In genomic region chr13:36130168-36130541, GRCh38 we compare ENCODE assay signal across 9 cellular contexts. TPM values are rescaled to one million over a fixed set of nuclear protein-coding genes. Genes with fewer than 3 reads are reported as not detected.
DNase-seq lines count a peak whose midpoint lies in the region; ATAC-seq and TF ChIP-seq lines count a peak whose summit lies in the region.
"Had no signal": no experiment of that assay in that cellular context is flagged by ENCODE, and none has a peak within 500 bp of the region (broad histone marks: within the 10 kb centered on the region; RNA-seq: fewer than 3 reads in every experiment).

No MANE protein-coding gene starts in this region.

- H3K27me3 ChIP-seq in HAP-1 (ENCODE audit: low read depth) (no peaks in the 10 kb centered on the region), WERI-Rb-1 (ENCODE audit: insufficient read depth, low read depth, severe bottlenecking) (no peaks in the 10 kb centered on the region), right cardiac atrium (ENCODE audit: control insufficient read depth, insufficient read depth) (no peaks in the 10 kb centered on the region), sigmoid colon (no peaks in the 10 kb centered on the region)

- WGBS in right cardiac atrium = 30% methylated on average over 13 of the region's 13 CpGs
- 18 to 19% methylated on average over 13 of the region's 13 CpGs for WGBS in sigmoid colon, 2 donors

- TF ChIP-seq CTCF in WERI-Rb-1 (IDR thresholded peaks at IDR 0.05; ENCODE audit: low read depth, low read length) = no peak
- TF ChIP-seq CTCF in sigmoid colon (IDR thresholded peaks at IDR 0.05) = no peak

- intact Hi-C loops in right cardiac atrium (cut with DNase I) = no loop called here
- intact Hi-C loops in sigmoid colon (cut with DNase I) = no loop called here

- no peak for TF ChIP-seq POLR2A in sigmoid colon (IDR thresholded peaks at IDR 0.05)

- TF ChIP-seq EP300 in sigmoid colon (IDR thresholded peaks at IDR 0.05) = no peak

- in situ Hi-C loops in HAP-1 (cut with MboI; ENCODE audit: low sequenced_read_pairs) = no loop called here

- H3K9me3 ChIP-seq in HAP-1 (no peaks in the 10 kb centered on the region), WERI-Rb-1 (ENCODE audit: severe bottlenecking) (no peaks in the 10 kb centered on the region), right cardiac atrium (ENCODE audit: control insufficient read depth, low read length) (no peaks in the 10 kb centered on the region), sigmoid colon (no peaks in the 10 kb centered on the region)

- H3K27ac ChIP-seq in WERI-Rb-1 = no peak overlapping the region
- no peak overlapping the region for H3K27ac ChIP-seq in right cardiac atrium (ENCODE audit: low read length)
- peak overlapping the region in 1 of 4 donors; percentile 54 for H3K27ac ChIP-seq in sigmoid colon

- DNase-seq in HAP-1 (ENCODE audit: low spot score in 2 of 2) = peak in 1 of 2 experiments; percentile 24
- DNase-seq in WERI-Rb-1 = no peak
- DNase-seq in right cardiac atrium = peak in 1 of 3 donors; percentile 33
- DNase-seq in sigmoid colon = no peak
- DNase-seq in CD1c-positive myeloid dendritic cell (ENCODE audit: extremely low spot score) = no peak
- no peak for DNase-seq in GM19238 (ENCODE audit: insufficient read length, low spot score)
- no peak for DNase-seq in NCI-H774 (lab: John Stamatoyannopoulos, UW)
- DNase-seq: activated CD4-positive, alpha-beta memory T cell treated with anti-CD3 and anti-CD28 coated beads, Interleukin-2, amount 10 ng/mL, durations not matched to agents 7 days and 5 days had no signal

- peaks cover 7% of the 10 kb centered on the region for H3K4me1 ChIP-seq in HAP-1
- peaks cover 1% of the 10 kb centered on the region for H3K4me1 ChIP-seq in right cardiac atrium (ENCODE audit: control insufficient read depth, insufficient read depth, low read length)
- peaks cover 0 to 10% (median 7%) of the 10 kb centered on the region in 4 donors for H3K4me1 ChIP-seq in sigmoid colon

- H3K4me3 ChIP-seq in HAP-1 (peak overlapping the region; percentile 48), WERI-Rb-1 (ENCODE audit: low read depth, low read length) (peak overlapping the region; percentile 59), right cardiac atrium (ENCODE audit: low read length) (peak overlapping the region; percentile 84), sigmoid colon (peak overlapping the region; percentile 29 to 68 (median 58))

- ATAC-seq in right cardiac atrium = no peak
- no peak for ATAC-seq in HG03039 (IDR thresholded peaks at IDR 0.05; ENCODE audit: unreplicated experiment)

- H3K36me3 ChIP-seq in HAP-1 (replicated peaks) = no peaks in the 10 kb centered on the region
- no peaks in the 10 kb centered on the region for H3K36me3 ChIP-seq in WERI-Rb-1
- no peaks in the 10 kb centered on the region for H3K36me3 ChIP-seq in sigmoid colon

RNA-seq across cellular contexts. Expression of gene DCLK1, which starts 1.0 kb away (rescaled TPM):
- total RNA-seq in right cardiac atrium (10 to 100 TPM in 3 of 4 donors, 1 to 10 TPM in 1; 9.2 to 19.8 (median 17.1) TPM), sigmoid colon (10 to 100 TPM in 3 of 4 donors, 1 to 10 TPM in 1; 7.5 to 64.8 (median 27.0) TPM)
- polyA plus RNA-seq in right cardiac atrium (5.1 TPM), sigmoid colon (10 to 100 TPM in 1 of 3 donors, 1 to 10 TPM in 2; 1.2 to 10.2 (median 3.9) TPM)
- total RNA-seq: activated CD4-positive, alpha-beta memory T cell treated with anti-CD3 and anti-CD28 coated beads, Interleukin-2, amount 10 ng/mL, durations not matched to agents 7 days and 5 days had no signal
